ENCODE assay signal across 14 cellular contexts in the genomic region with DNA sequence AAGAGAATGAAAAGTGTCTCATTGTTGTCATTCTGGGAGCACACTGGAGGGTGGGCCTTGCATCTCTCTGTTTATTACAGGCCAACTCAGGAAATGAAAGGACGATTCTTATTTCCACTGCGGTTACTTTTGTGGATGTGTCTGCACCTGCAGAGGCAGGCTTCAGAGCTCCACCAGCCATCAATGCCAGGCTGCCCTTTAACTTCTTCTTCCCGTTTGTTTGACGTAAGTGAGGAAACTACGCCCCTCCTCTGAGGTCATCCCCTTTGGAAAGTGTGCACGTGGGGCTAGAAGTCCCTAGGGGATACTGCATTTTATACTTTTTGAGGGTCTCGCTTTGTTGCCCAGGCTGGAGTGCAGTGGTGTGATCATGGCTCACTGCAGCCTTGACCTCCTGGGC. TPM values are rescaled to one million over a fixed set of nuclear protein-coding genes. Genes with fewer than 3 reads are reported as not detected.
A peak's percentile ranks its signal among the peaks of the same experiment; 100 is the strongest.
DNase-seq lines count a peak whose midpoint lies in the region; ATAC-seq, FAIRE-seq and TF ChIP-seq lines count a peak whose summit lies in the region.
"Had no signal": no experiment of that assay in that cellular context is flagged by ENCODE, and none has a peak within 500 bp of the region (broad histone marks: within the 10 kb centered on the region; RNA-seq: fewer than 3 reads in every experiment).

No MANE protein-coding gene starts in this region.

- H3K9me3 ChIP-seq in BLaER1 (no peaks in the 10 kb centered on the region), uterus (no peaks in the 10 kb centered on the region)
- H3K9me3 ChIP-seq: colonic mucosa, gastrocnemius medialis, prostate gland had no signal

- no peaks in the 10 kb centered on the region for H3K27me3 Mint-ChIP-seq in activated T-helper 17 cell treated with anti-CD3 and anti-CD28 coated beads, Interleukin-2, amount 50 U/mL, for 72 hours

- H3K9me3 Mint-ChIP-seq in activated T-helper 17 cell treated with anti-CD3 and anti-CD28 coated beads, Interleukin-2, amount 50 U/mL, for 72 hours: no peaks in the 10 kb centered on the region

- no peaks in the 10 kb centered on the region for H3K4me1 Mint-ChIP-seq in activated T-helper 17 cell treated with anti-CD3 and anti-CD28 coated beads, Interleukin-2, amount 50 U/mL, for 72 hours

- H3K36me3 ChIP-seq in BLaER1: peaks cover 23% of the 10 kb centered on the region
- no peaks in the 10 kb centered on the region for H3K36me3 ChIP-seq in uterus
- H3K36me3 ChIP-seq: colonic mucosa, prostate gland had no signal

- no peaks in the 10 kb centered on the region for H3K36me3 Mint-ChIP-seq in activated T-helper 17 cell treated with anti-CD3 and anti-CD28 coated beads, Interleukin-2, amount 50 U/mL, for 72 hours (ENCODE audit: low read depth)

- H3K9ac ChIP-seq in BLaER1: peak overlapping the region; percentile 69

- no peak for DNase-seq in uterus
- no peak for DNase-seq in activated gamma-delta T cell (lab: John Stamatoyannopoulos, UW)
- no peak for DNase-seq in RCC 7860 (ENCODE audit: low spot score)
- no peak for DNase-seq in retina
- DNase-seq: colonic mucosa, gastrocnemius medialis, NCI-H510A treated with DMSO at 0.1 percent for 48 hours had no signal

- H3K27ac Mint-ChIP-seq in activated T-helper 17 cell treated with anti-CD3 and anti-CD28 coated beads, Interleukin-2, amount 50 U/mL, for 72 hours: no peak overlapping the region

- no peak for TF ChIP-seq CTCF in uterus (IDR thresholded peaks at IDR 0.05)

- intact Hi-C loops in uterus (cut with DNase I; ENCODE audit: low total_unique reads): no loop called here

- no peak for TF ChIP-seq POLR2A in uterus (IDR thresholded peaks at IDR 0.05)

- H3K27ac ChIP-seq in BLaER1: peak overlapping the region; percentile 85
- no peak overlapping the region for H3K27ac ChIP-seq in uterus
- H3K27ac ChIP-seq: C4-2B, colonic mucosa, gastrocnemius medialis, prostate gland had no signal

- FAIRE-seq in RCC 7860 (lab: Jason Lieb, UNC): no peak
- FAIRE-seq: K562 had no signal

- H4K20me1 ChIP-seq in BLaER1: no peaks in the 10 kb centered on the region

- no peak overlapping the region for H3K4me3 Mint-ChIP-seq in activated T-helper 17 cell treated with anti-CD3 and anti-CD28 coated beads, Interleukin-2, amount 50 U/mL, for 72 hours

- peak overlapping the region; percentile 81 for H3K4me2 ChIP-seq in BLaER1

- no peaks in the 10 kb centered on the region for H3K27me3 ChIP-seq in BLaER1
- H3K27me3 ChIP-seq in uterus: no peaks in the 10 kb centered on the region
- H3K27me3 ChIP-seq: colonic mucosa, gastrocnemius medialis had no signal

- H3K4me1 ChIP-seq in BLaER1 (peaks cover 91% of the 10 kb centered on the region), uterus (no peaks in the 10 kb centered on the region)
- H3K4me1 ChIP-seq: colonic mucosa, prostate gland had no signal

- H3K4me3 ChIP-seq in BLaER1 (peak overlapping the region; percentile 33), uterus (no peak overlapping the region)
- H3K4me3 ChIP-seq: colonic mucosa, gastrocnemius medialis, K562, prostate gland had no signal

- ATAC-seq in GM18861 (IDR thresholded peaks at IDR 0.05; ENCODE audit: unreplicated experiment): peak; percentile 63
- peak; percentile 66 for ATAC-seq in HG02943 (IDR thresholded peaks at IDR 0.05; ENCODE audit: low read depth, unreplicated experiment)
- peak; percentile 38 for ATAC-seq in activated T-helper 17 cell treated with anti-CD3 and anti-CD28 coated beads, Interleukin-2, amount 50 U/mL, for 72 hours (replicated peaks)
- ATAC-seq: gastrocnemius medialis, K562 had no signal

RNA-seq across cellular contexts. Expression of a gene that starts 33.7 kb away (rescaled TPM):
- 1 to 10 TPM; 3.5 to 6.4 TPM for total RNA-seq in activated T-helper 17 cell treated with anti-CD3 and anti-CD28 coated beads, Interleukin-2, amount 50 U/mL, for 72 hours
- 10 to 100 TPM; 40.0 to 61.8 (median 49.9) TPM for total RNA-seq in uterus

RNA-seq across cellular contexts. Expression of a gene that starts 41.2 kb away (rescaled TPM):
- total RNA-seq in activated T-helper 17 cell treated with anti-CD3 and anti-CD28 coated beads, Interleukin-2, amount 50 U/mL, for 72 hours: 1 to 10 TPM in 1 of 2 donors, under 1 TPM in 1; 0.71 to 1.7 TPM
- total RNA-seq in uterus: 10 to 100 TPM in 3 of 4 donors, 1 to 10 TPM in 1; 3.8 to 18.1 (median 14.0) TPM

Comparison
In these comparisons a context has a peak if more than half of its experiments do, and no peak if none do; other contexts are left out.
1. RNA of a gene that starts 33.7 kb away (total RNA-seq): 40.0 to 61.8 TPM in uterus; 3.5 to 6.4 TPM in activated T-helper 17 cell treated with anti-CD3 and anti-CD28 coated beads, Interleukin-2, amount 50 U/mL, for 72 hours; every median in the first group is over 4 times any median in the second.
2. Peak in every context shown above with its lines, with median percentiles within 50 percentile points of each other: ATAC-seq.